30 cellular contexts compared by ENCODE assay signal in genomic region chr11:13302440-13302958, GRCh38. TPM values are rescaled to one million over a fixed set of nuclear protein-coding genes. Genes with fewer than 3 reads are reported as not detected.
DNase-seq lines count a peak whose midpoint lies in the region; ATAC-seq and TF ChIP-seq lines count a peak whose summit lies in the region.
"Had no signal": no experiment of that assay in that cellular context is flagged by ENCODE, and none has a peak within 500 bp of the region (broad histone marks: within the 10 kb centered on the region; RNA-seq: fewer than 3 reads in every experiment).

No MANE protein-coding gene starts in this region.

- intact Hi-C loops in psoas muscle (cut with DNase I): loop anchor here in 1 of 2 donors (2.0 kb wide), 1 partner anchor 18 kb away; no protein-coding TSS in a partner anchor

- H3K36me3 ChIP-seq in CD4-positive, CD25-positive, alpha-beta regulatory T cell (ENCODE audit: control insufficient read depth, insufficient read depth, low read length): no peaks in the 10 kb centered on the region
- no peaks in the 10 kb centered on the region for H3K36me3 ChIP-seq in psoas muscle (ENCODE audit: insufficient read depth in 1 of 2, low read depth in 1 of 2)
- H3K36me3 ChIP-seq: ascending aorta, cardiac muscle cell, esophagus squamous epithelium, left ventricle myocardium inferior, Peyer's patch, tibial nerve had no signal

- ATAC-seq in CD4-positive, CD25-positive, alpha-beta regulatory T cell (ENCODE audit: low read depth in 2 of 2): no peak
- ATAC-seq in central memory CD8-positive, alpha-beta T cell (replicated peaks; ENCODE audit: extremely low read depth, poor library complexity, severe bottlenecking): no peak
- no peak for ATAC-seq in psoas muscle
- no peak for ATAC-seq in HG03342 (IDR thresholded peaks at IDR 0.05; ENCODE audit: unreplicated experiment)
- ATAC-seq: naive thymus-derived CD4-positive, alpha-beta T cell; stimulated activated naive CD8-positive, alpha-beta T cell treated with anti-CD3 and anti-CD28 coated beads, Interleukin-15, amount 100 ng/mL, for 72 hours; WTC11 had no signal

- 64 to 87% (median 71%) methylated on average over 8 of the region's 8 CpGs for WGBS in psoas muscle, 3 donors

- no peaks in the 10 kb centered on the region for H3K27me3 ChIP-seq in CD4-positive, CD25-positive, alpha-beta regulatory T cell (ENCODE audit: control insufficient read depth, insufficient read depth, low read length)
- no peaks in the 10 kb centered on the region for H3K27me3 ChIP-seq in psoas muscle (ENCODE audit: insufficient read depth in 3 of 3, low read length in 2 of 3)
- H3K27me3 ChIP-seq: ascending aorta, BLaER1, cardiac muscle cell, esophagus squamous epithelium, hepatocyte, Peyer's patch, tibial nerve had no signal

- H3K9me3 ChIP-seq in CD4-positive, CD25-positive, alpha-beta regulatory T cell (ENCODE audit: control insufficient read depth in 2 of 2, low read length in 2 of 2): no peaks in the 10 kb centered on the region
- H3K9me3 ChIP-seq in psoas muscle: no peaks in the 10 kb centered on the region
- H3K9me3 ChIP-seq: ascending aorta, esophagus squamous epithelium, left ventricle myocardium inferior, Peyer's patch, tibial nerve had no signal

- H3K4me3 ChIP-seq in CD4-positive, CD25-positive, alpha-beta regulatory T cell (ENCODE audit: low read depth, low read length): no peak overlapping the region
- H3K4me3 ChIP-seq in psoas muscle: no peak overlapping the region
- H3K4me3 ChIP-seq: ascending aorta, BLaER1, cardiac muscle cell, coronary artery, esophagus squamous epithelium, hepatocyte, left ventricle myocardium inferior, Peyer's patch, tibial nerve had no signal

- H3K4me1 ChIP-seq in CD4-positive, CD25-positive, alpha-beta regulatory T cell (ENCODE audit: control insufficient read depth, insufficient read depth, low read length, poor library complexity, severe bottlenecking): peaks cover 62% of the 10 kb centered on the region
- H3K4me1 ChIP-seq in psoas muscle: peaks cover 95% of the 10 kb centered on the region

- H3K27me3 Mint-ChIP-seq in CD4-positive, CD25-positive, alpha-beta regulatory T cell: no peaks in the 10 kb centered on the region
- H3K27me3 Mint-ChIP-seq in central memory CD8-positive, alpha-beta T cell: no peaks in the 10 kb centered on the region
- H3K27me3 Mint-ChIP-seq in T-helper 2 cell treated with Interferon-gamma antibody and Interleukin-4, amounts not matched to agents 5 μg/mL and 100 μg/mL, for 36 hours (ENCODE audit: low read depth): no peaks in the 10 kb centered on the region
- H3K27me3 Mint-ChIP-seq: activated CD4-positive, alpha-beta T cell treated with anti-CD3 and anti-CD28 coated beads, Interleukin-2, amount 10 ng/mL, durations not matched to agents 7 days and 5 days; naive thymus-derived CD4-positive, alpha-beta T cell; stimulated activated naive CD8-positive, alpha-beta T cell treated with anti-CD3 and anti-CD28 coated beads, Interleukin-15, amount 100 ng/mL, for 72 hours had no signal

- H3K9me3 Mint-ChIP-seq in CD4-positive, CD25-positive, alpha-beta regulatory T cell: no peaks in the 10 kb centered on the region
- no peaks in the 10 kb centered on the region for H3K9me3 Mint-ChIP-seq in central memory CD8-positive, alpha-beta T cell
- peaks cover 4% of the 10 kb centered on the region for H3K9me3 Mint-ChIP-seq in T-helper 2 cell treated with Interferon-gamma antibody and Interleukin-4, amounts not matched to agents 5 μg/mL and 100 μg/mL, for 36 hours
- H3K9me3 Mint-ChIP-seq: WTC11 had no signal

- H3K27ac ChIP-seq in CD4-positive, CD25-positive, alpha-beta regulatory T cell (ENCODE audit: insufficient read depth, low read length, poor library complexity, severe bottlenecking): no peak overlapping the region
- H3K27ac ChIP-seq in psoas muscle: peak overlapping the region; percentile 86
- H3K27ac ChIP-seq: ascending aorta, BLaER1, cardiac muscle cell, coronary artery, esophagus squamous epithelium, hepatocyte, KMS-11, left ventricle myocardium inferior, Peyer's patch, tibial nerve had no signal

- no peak for DNase-seq in CD4-positive, CD25-positive, alpha-beta regulatory T cell
- DNase-seq in DMS79 treated with DMSO at 0.1 percent for 48 hours (lab: John Stamatoyannopoulos, UW) (peak; percentile 59), psoas muscle (no peak), DMS114 treated with DMSO at 0.1 percent for 48 hours (lab: John Stamatoyannopoulos, UW; ENCODE audit: unreplicated experiment) (no peak)
- no peak for DNase-seq in central memory CD8-positive, alpha-beta T cell (ENCODE audit: low spot score in 2 of 2)
- no peak for DNase-seq in T-helper 2 cell treated with Interferon-gamma antibody and Interleukin-4, amounts not matched to agents 5 μg/mL and 100 μg/mL, for 36 hours (ENCODE audit: low spot score)
- DNase-seq: ACHN; activated CD4-positive, alpha-beta T cell treated with anti-CD3 and anti-CD28 coated beads, Interleukin-2, amount 10 ng/mL, durations not matched to agents 7 days and 5 days; activated naive CD4-positive, alpha-beta T cell treated with anti-CD3 and anti-CD28 coated beads, Interleukin-2, amount 50 U/mL, for 16 hours; Calu3; esophagus squamous epithelium; left ventricle myocardium inferior; midbrain; MV-4-11; naive thymus-derived CD4-positive, alpha-beta T cell; NCI-H1694; NCI-H2171; NCI-H526; SHP77 treated with DMSO at 0.1 percent for 48 hours; stimulated activated naive CD8-positive, alpha-beta T cell treated with anti-CD3 and anti-CD28 coated beads, Interleukin-15, amount 100 ng/mL, for 72 hours had no signal

- peak overlapping the region in 1 of 4 donors; percentile 26 for H3K4me3 Mint-ChIP-seq in CD4-positive, CD25-positive, alpha-beta regulatory T cell
- H3K4me3 Mint-ChIP-seq in central memory CD8-positive, alpha-beta T cell: peak overlapping the region; percentile 43
- H3K4me3 Mint-ChIP-seq in T-helper 2 cell treated with Interferon-gamma antibody and Interleukin-4, amounts not matched to agents 5 μg/mL and 100 μg/mL, for 36 hours: no peak overlapping the region
- H3K4me3 Mint-ChIP-seq: activated CD4-positive, alpha-beta T cell treated with anti-CD3 and anti-CD28 coated beads, Interleukin-2, amount 10 ng/mL, durations not matched to agents 7 days and 5 days; stimulated activated naive CD8-positive, alpha-beta T cell treated with anti-CD3 and anti-CD28 coated beads, Interleukin-15, amount 100 ng/mL, for 72 hours; WTC11 had no signal

- TF ChIP-seq CTCF in psoas muscle (IDR thresholded peaks at IDR 0.05): no peak

- peak overlapping the region in 2 of 3 donors; percentile 39 to 63 for H3K27ac Mint-ChIP-seq in CD4-positive, CD25-positive, alpha-beta regulatory T cell
- peak overlapping the region; percentile 49 for H3K27ac Mint-ChIP-seq in central memory CD8-positive, alpha-beta T cell (ENCODE audit: low read depth)
- no peak overlapping the region for H3K27ac Mint-ChIP-seq in T-helper 2 cell treated with Interferon-gamma antibody and Interleukin-4, amounts not matched to agents 5 μg/mL and 100 μg/mL, for 36 hours
- H3K27ac Mint-ChIP-seq: activated CD4-positive, alpha-beta T cell treated with anti-CD3 and anti-CD28 coated beads, Interleukin-2, amount 10 ng/mL, durations not matched to agents 7 days and 5 days; WTC11 had no signal

- H3K4me1 Mint-ChIP-seq in CD4-positive, CD25-positive, alpha-beta regulatory T cell: peaks cover 20 to 61% (median 38%) of the 10 kb centered on the region in 4 donors
- peaks cover 65% of the 10 kb centered on the region for H3K4me1 Mint-ChIP-seq in central memory CD8-positive, alpha-beta T cell
- peaks cover 17% of the 10 kb centered on the region for H3K4me1 Mint-ChIP-seq in T-helper 2 cell treated with Interferon-gamma antibody and Interleukin-4, amounts not matched to agents 5 μg/mL and 100 μg/mL, for 36 hours (ENCODE audit: low read depth)
- H3K4me1 Mint-ChIP-seq: WTC11 had no signal

- H3K36me3 Mint-ChIP-seq in CD4-positive, CD25-positive, alpha-beta regulatory T cell: peaks cover 21% of the 10 kb centered on the region
- H3K36me3 Mint-ChIP-seq in central memory CD8-positive, alpha-beta T cell (ENCODE audit: insufficient read depth): peaks cover 8% of the 10 kb centered on the region
- peaks cover 6% of the 10 kb centered on the region for H3K36me3 Mint-ChIP-seq in T-helper 2 cell treated with Interferon-gamma antibody and Interleukin-4, amounts not matched to agents 5 μg/mL and 100 μg/mL, for 36 hours (ENCODE audit: low read depth)
- H3K36me3 Mint-ChIP-seq: WTC11 had no signal

RNA-seq across cellular contexts. Expression of gene BMAL1, which starts 24.9 kb away (rescaled TPM):
- total RNA-seq in CD4-positive, CD25-positive, alpha-beta regulatory T cell: 104 TPM
- polyA plus RNA-seq in CD4-positive, CD25-positive, alpha-beta regulatory T cell: 10 to 100 TPM; 16.3 to 21.3 (median 19.4) TPM
- 10 to 100 TPM; 15.1 to 35.4 (median 23.4) TPM for total RNA-seq in psoas muscle
- polyA plus RNA-seq in psoas muscle: 10 to 100 TPM in 2 of 3 donors, 1 to 10 TPM in 1; 7.4 to 34.6 (median 28.2) TPM
